In the genomic region with DNA sequence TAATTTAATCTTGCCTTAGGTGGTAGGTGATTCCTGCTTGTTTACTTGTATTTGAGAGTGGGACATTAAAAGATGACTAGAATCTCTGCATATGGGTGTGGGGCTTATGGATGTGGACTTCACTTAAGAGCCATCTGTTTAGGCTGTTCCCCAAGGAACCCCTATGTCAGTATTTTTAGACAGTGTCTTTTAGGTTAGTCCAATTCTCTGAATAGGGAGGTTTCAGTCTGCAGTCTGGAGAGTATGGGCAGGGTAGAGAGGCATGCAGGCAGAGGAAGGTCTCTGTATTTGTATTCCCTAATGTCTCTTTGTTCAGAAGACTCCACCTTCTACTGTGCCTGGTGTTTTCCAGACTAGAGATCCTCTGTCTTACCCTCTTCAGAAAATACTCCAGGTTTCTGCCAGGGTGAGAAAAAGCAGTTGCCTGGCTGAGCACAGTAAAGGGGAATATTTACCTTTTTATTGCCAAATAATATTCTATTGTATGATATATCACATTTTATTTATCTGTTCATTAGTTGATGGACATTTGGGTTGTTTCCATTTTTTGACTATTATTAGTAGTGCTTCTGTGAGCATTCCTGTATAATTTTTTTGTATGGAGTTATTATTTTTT, we compare ENCODE assay signal across 1 cellular context.
TF ChIP-seq lines count a peak whose summit lies in the region.

No MANE protein-coding gene starts in this region.

TF ChIP-seq in GM23338, 12 proteins besides CTCF, POLR2A, EP300 and RAD21:
- TF ChIP-seq, protein P1, sequence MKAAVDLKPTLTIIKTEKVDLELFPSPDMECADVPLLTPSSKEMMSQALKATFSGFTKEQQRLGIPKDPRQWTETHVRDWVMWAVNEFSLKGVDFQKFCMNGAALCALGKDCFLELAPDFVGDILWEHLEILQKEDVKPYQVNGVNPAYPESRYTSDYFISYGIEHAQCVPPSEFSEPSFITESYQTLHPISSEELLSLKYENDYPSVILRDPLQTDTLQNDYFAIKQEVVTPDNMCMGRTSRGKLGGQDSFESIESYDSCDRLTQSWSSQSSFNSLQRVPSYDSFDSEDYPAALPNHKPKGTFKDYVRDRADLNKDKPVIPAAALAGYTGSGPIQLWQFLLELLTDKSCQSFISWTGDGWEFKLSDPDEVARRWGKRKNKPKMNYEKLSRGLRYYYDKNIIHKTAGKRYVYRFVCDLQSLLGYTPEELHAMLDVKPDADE (IDR thresholded peaks at IDR 0.05) = no peak
- TF ChIP-seq JUNB (IDR thresholded peaks at IDR 0.05; ENCODE audit: unreplicated experiment) (no peak), STAT1 (IDR thresholded peaks at IDR 0.05; ENCODE audit: unreplicated experiment) (no peak), EZH2phosphoT487 (IDR thresholded peaks at IDR 0.05; ENCODE audit: unreplicated experiment) (no peak), ZNF331 (CRISPR knock-in tag; IDR thresholded peaks at IDR 0.05; ENCODE audit: low read depth) (no peak), POLR2AphosphoS5 (IDR thresholded peaks at IDR 0.05; ENCODE audit: low read depth) (no peak), ZNF462 (CRISPR knock-in tag; IDR thresholded peaks at IDR 0.05) (no peak), CREB1 (CRISPR knock-in tag; IDR thresholded peaks at IDR 0.05; ENCODE audit: low read depth) (no peak), NANOG (IDR thresholded peaks at IDR 0.05; ENCODE audit: borderline replicate concordance) (no peak), REST (IDR thresholded peaks at IDR 0.05; ENCODE audit: unreplicated experiment) (no peak), EZH2 (IDR thresholded peaks at IDR 0.05; ENCODE audit: low read depth, unreplicated experiment) (no peak), ZNF114 (CRISPR knock-in tag; IDR thresholded peaks at IDR 0.05) (no peak)
TF ChIP-seq in GM23338: peak in this region for 0.
